In the genomic region with DNA sequence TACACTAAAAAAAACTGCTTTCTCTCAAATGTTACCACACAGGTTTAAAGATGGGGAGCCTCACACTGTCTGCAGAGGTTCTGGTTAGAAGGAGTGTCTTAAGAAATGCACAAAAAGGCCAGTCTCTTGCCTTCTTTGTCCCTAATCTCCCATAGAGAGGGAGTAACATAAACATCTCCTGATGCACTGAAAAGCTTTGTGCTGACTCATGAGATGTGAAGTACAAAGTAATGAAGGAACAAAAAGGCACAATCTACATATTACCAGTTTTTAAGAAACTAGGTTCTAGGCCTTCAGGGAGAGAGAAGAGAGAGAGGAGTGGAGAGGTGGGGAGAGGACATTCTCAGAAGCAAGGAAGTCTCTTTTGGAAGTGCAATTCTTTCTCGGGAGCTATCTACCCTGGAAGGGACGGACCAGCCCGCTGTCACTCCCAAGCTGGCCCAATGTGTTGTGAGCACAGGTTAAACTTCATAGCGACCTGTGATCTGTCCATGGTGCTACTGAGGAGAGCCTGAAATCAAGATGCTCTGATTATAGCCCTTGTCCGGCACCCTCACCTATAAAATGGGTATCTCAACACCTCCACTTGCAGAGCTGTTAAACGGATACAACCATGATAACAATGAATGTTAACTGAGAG, we compare ENCODE assay signal across 15 cellular contexts.
DNase-seq lines count a peak whose midpoint lies in the region; ATAC-seq, FAIRE-seq and TF ChIP-seq lines count a peak whose summit lies in the region.
"Had no signal": no experiment of that assay in that cellular context is flagged by ENCODE, and none has a peak within 500 bp of the region (broad histone marks: within the 10 kb centered on the region; RNA-seq: fewer than 3 reads in every experiment).

No MANE protein-coding gene starts in this region.

- H3K4me1 Mint-ChIP-seq in activated T-helper 2 cell treated with anti-CD3 and anti-CD28 coated beads, Interferon-gamma antibody, Interleukin-2, Interleukin-4, amounts not matched to agents 10 μg/mL and 5 μg/mL and 100 μg/mL, durations not matched to agents 14 hours and 24 hours and 36 hours (ENCODE audit: low read depth), result no peaks in the 10 kb centered on the region
- H3K4me1 Mint-ChIP-seq: activated naive CD4-positive, alpha-beta T cell treated with anti-CD3 and anti-CD28 coated beads, Interleukin-2, amount 50 U/mL, for 24 hours had no signal

- no peaks in the 10 kb centered on the region for H3K9me1 ChIP-seq in K562 (ENCODE audit: control insufficient read depth, insufficient read depth, low read length)

- H3K27ac Mint-ChIP-seq in activated T-helper 2 cell treated with anti-CD3 and anti-CD28 coated beads, Interferon-gamma antibody, Interleukin-2, Interleukin-4, amounts not matched to agents 10 μg/mL and 5 μg/mL and 100 μg/mL, durations not matched to agents 14 hours and 24 hours and 36 hours, result no peak overlapping the region
- H3K27ac Mint-ChIP-seq: activated CD4-positive, alpha-beta memory T cell treated with anti-CD3 and anti-CD28 coated beads for 36 hours; activated naive CD4-positive, alpha-beta T cell treated with anti-CD3 and anti-CD28 coated beads, Interleukin-2, amount 50 U/mL, for 24 hours had no signal

- no peaks in the 10 kb centered on the region for H3K36me3 Mint-ChIP-seq in activated T-helper 2 cell treated with anti-CD3 and anti-CD28 coated beads, Interferon-gamma antibody, Interleukin-2, Interleukin-4, amounts not matched to agents 10 μg/mL and 5 μg/mL and 100 μg/mL, durations not matched to agents 14 hours and 24 hours and 36 hours (ENCODE audit: low read depth)
- H3K36me3 Mint-ChIP-seq: activated CD4-positive, alpha-beta memory T cell treated with anti-CD3 and anti-CD28 coated beads for 36 hours; activated naive CD4-positive, alpha-beta T cell treated with anti-CD3 and anti-CD28 coated beads, Interleukin-2, amount 50 U/mL, for 24 hours had no signal

- intact Hi-C loops in K562 (cut with micrococcal nuclease), result no loop called here
- intact Hi-C loops in activated T-helper 2 cell treated with anti-CD3 and anti-CD28 coated beads, Interferon-gamma antibody, Interleukin-2, Interleukin-4, amounts not matched to agents 10 μg/mL and 5 μg/mL and 100 μg/mL, durations not matched to agents 14 hours and 24 hours and 36 hours (cut with micrococcal nuclease), result no loop called here

- in situ Hi-C loops in K562 (cut with MboI), result no loop called here

- H2AFZ ChIP-seq in K562 (ENCODE audit: low read depth, low read length), result no peak overlapping the region

- no peak for TF ChIP-seq EP300 in A549 (IDR thresholded peaks at IDR 0.05)
- no peak for TF ChIP-seq EP300 in K562 (IDR thresholded peaks at IDR 0.05; ENCODE audit: low read length)

- no peak for FAIRE-seq in A549 (lab: Jason Lieb, UNC)
- no peak for FAIRE-seq in K562 (lab: Jason Lieb, UNC)

- no TSS peak for BruUV-seq in K562 (replicated peaks; lab: Mats Ljungman, UMichigan)

- H3K27me3 ChIP-seq in K562 (ENCODE audit: control insufficient read depth in 2 of 2, insufficient read depth in 2 of 2, low read length in 2 of 2), result no peaks in the 10 kb centered on the region
- H3K27me3 ChIP-seq: sigmoid colon, tibial artery had no signal

- H3K4me3 Mint-ChIP-seq in activated T-helper 2 cell treated with anti-CD3 and anti-CD28 coated beads, Interferon-gamma antibody, Interleukin-2, Interleukin-4, amounts not matched to agents 10 μg/mL and 5 μg/mL and 100 μg/mL, durations not matched to agents 14 hours and 24 hours and 36 hours (ENCODE audit: low read depth), result no peak overlapping the region
- H3K4me3 Mint-ChIP-seq: activated CD4-positive, alpha-beta memory T cell treated with anti-CD3 and anti-CD28 coated beads for 36 hours; activated naive CD4-positive, alpha-beta T cell treated with anti-CD3 and anti-CD28 coated beads, Interleukin-2, amount 50 U/mL, for 24 hours had no signal

- no peaks in the 10 kb centered on the region for H3K9me3 ChIP-seq in A549
- H3K9me3 ChIP-seq in K562 (replicated peaks; ENCODE audit: control insufficient read depth, insufficient read depth, low read depth, low read length), result no peaks in the 10 kb centered on the region
- H3K9me3 ChIP-seq: sigmoid colon, tibial artery had no signal

- TF ChIP-seq POLR2A in A549 (IDR thresholded peaks at IDR 0.05; ENCODE audit: low read length), result no peak
- TF ChIP-seq POLR2A in K562 (conservative IDR thresholded peaks at IDR 0.05), result no peak

- H4K20me1 ChIP-seq in K562 (replicated peaks; ENCODE audit: control insufficient read depth, insufficient read depth, low read length), result no peaks in the 10 kb centered on the region

- TF ChIP-seq RAD21 in A549 (conservative IDR thresholded peaks at IDR 0.05 in 1 of 2, IDR thresholded peaks at IDR 0.05 in 1 of 2) (no peak), K562 (CRISPR knock-in tag; conservative IDR thresholded peaks at IDR 0.05 in 1 of 2, IDR thresholded peaks at IDR 0.05 in 1 of 2) (no peak)

- CTCF ChIA-PET in A549 (lab: Yijun Ruan, JAX) (interaction anchor here (2.2 kb wide), 1 partner anchor 543 kb away, joined by 5 read pairs; no protein-coding TSS in a partner anchor), K562 (lab: Yijun Ruan, JAX; ENCODE audit: low intra/inter-chr PET ratio) (no interaction called here)

- ATAC-seq in A549 (peak in 1 of 2 experiments; percentile 39; a peak in 1 of 6 replicates), K562 (no peak), HG03521 (IDR thresholded peaks at IDR 0.05; ENCODE audit: unreplicated experiment) (no peak)

- H3K4me2 ChIP-seq in A549 (no peak overlapping the region), K562 (ENCODE audit: insufficient read depth, low read length) (no peak overlapping the region)

- H3K27me3 Mint-ChIP-seq in activated T-helper 2 cell treated with anti-CD3 and anti-CD28 coated beads, Interferon-gamma antibody, Interleukin-2, Interleukin-4, amounts not matched to agents 10 μg/mL and 5 μg/mL and 100 μg/mL, durations not matched to agents 14 hours and 24 hours and 36 hours (ENCODE audit: low read depth), result no peaks in the 10 kb centered on the region
- H3K27me3 Mint-ChIP-seq: activated CD4-positive, alpha-beta memory T cell treated with anti-CD3 and anti-CD28 coated beads for 36 hours had no signal

- POLR2A ChIA-PET in A549 (lab: Yijun Ruan, JAX) (no interaction called here), K562 (lab: Yijun Ruan, JAX) (no interaction called here)

- H3K36me3 ChIP-seq in K562 (ENCODE audit: control insufficient read depth, insufficient read depth, low read length), result no peaks in the 10 kb centered on the region
- H3K36me3 ChIP-seq: sigmoid colon, tibial artery had no signal

- 63% methylated on average over 6 of the region's 6 CpGs for WGBS in A549 (ENCODE audit: missing lambda C conversion rate)
- WGBS in K562 (ENCODE audit: insufficient coverage, low coverage, missing lambda C conversion rate), result 1% methylated on average over 6 of the region's 6 CpGs

- H3K79me2 ChIP-seq in K562 (ENCODE audit: control insufficient read depth, insufficient read depth, low read length), result no peaks in the 10 kb centered on the region

- H3K27ac ChIP-seq in A549 (no peak overlapping the region), K562 (ENCODE audit: extremely low read depth, low read depth, low read length) (no peak overlapping the region)
- H3K27ac ChIP-seq: sigmoid colon, tibial artery had no signal

- no peak overlapping the region for H3K4me3 ChIP-seq in A549
- H3K4me3 ChIP-seq in Jurkat, Clone E6-1 (ENCODE audit: low read length), result no peak overlapping the region
- H3K4me3 ChIP-seq in K562, result no peak overlapping the region
- H3K4me3 ChIP-seq: sigmoid colon, tibial artery had no signal

- DNase-seq in A549 (ENCODE audit: low read depth in 1 of 2, low spot score in 1 of 2) (no peak), K562 (ENCODE audit: extremely low read depth in 1 of 4, low spot score in 3 of 4) (no peak), iris pigment epithelial cell (ENCODE audit: low read depth) (peak; percentile 14), ureter (ENCODE audit: low spot score) (no peak), SKM-1 treated with dmso at 0.1 percent for 144 hours (lab: John Stamatoyannopoulos, UW; ENCODE audit: unreplicated experiment) (no peak)
- peak; percentile 12 for DNase-seq in Jurkat, Clone E6-1 (ENCODE audit: low read depth, low spot score)
- no peak for DNase-seq in activated T-helper 2 cell treated with anti-CD3 and anti-CD28 coated beads, Interferon-gamma antibody, Interleukin-2, Interleukin-4, amounts not matched to agents 10 μg/mL and 5 μg/mL and 100 μg/mL, durations not matched to agents 14 hours and 24 hours and 36 hours (ENCODE audit: low spot score)
- DNase-seq: activated CD4-positive, alpha-beta memory T cell treated with anti-CD3 and anti-CD28 coated beads for 36 hours; DMS53; NCI-H146; NCI-H774; sigmoid colon; tibial artery had no signal

- no peak overlapping the region for H3K9ac ChIP-seq in K562 (ENCODE audit: insufficient read depth in 1 of 2, low read depth in 2 of 2, low read length in 2 of 2)

- TF ChIP-seq CTCF in A549 (IDR thresholded peaks at IDR 0.05) (no peak), K562 (IDR thresholded peaks at IDR 0.05 in 2 of 3, conservative IDR thresholded peaks at IDR 0.05 in 1 of 3; ENCODE audit: insufficient read depth in 2 of 3, low read depth in 1 of 3, low read length in 3 of 3) (no peak)

- no peaks in the 10 kb centered on the region for H3K9me3 Mint-ChIP-seq in activated T-helper 2 cell treated with anti-CD3 and anti-CD28 coated beads, Interferon-gamma antibody, Interleukin-2, Interleukin-4, amounts not matched to agents 10 μg/mL and 5 μg/mL and 100 μg/mL, durations not matched to agents 14 hours and 24 hours and 36 hours

- H3K4me1 ChIP-seq in A549 (no peaks in the 10 kb centered on the region), K562 (replicated peaks in 1 of 2; ENCODE audit: control insufficient read depth in 2 of 2, insufficient read depth in 2 of 2, low read length in 2 of 2) (no peaks in the 10 kb centered on the region)
- H3K4me1 ChIP-seq: sigmoid colon, tibial artery had no signal

TF ChIP-seq in K562, 482 proteins besides CTCF, POLR2A, EP300 and RAD21 (continues in another document):
- TF ChIP-seq NFXL1 (CRISPR knock-in tag; IDR thresholded peaks at IDR 0.05), result no peak
- TF ChIP-seq SNRNP70 (optimal IDR thresholded peaks at IDR 0.05; ENCODE audit: low read depth, low read length), result no peak
- TF ChIP-seq, protein P1, sequence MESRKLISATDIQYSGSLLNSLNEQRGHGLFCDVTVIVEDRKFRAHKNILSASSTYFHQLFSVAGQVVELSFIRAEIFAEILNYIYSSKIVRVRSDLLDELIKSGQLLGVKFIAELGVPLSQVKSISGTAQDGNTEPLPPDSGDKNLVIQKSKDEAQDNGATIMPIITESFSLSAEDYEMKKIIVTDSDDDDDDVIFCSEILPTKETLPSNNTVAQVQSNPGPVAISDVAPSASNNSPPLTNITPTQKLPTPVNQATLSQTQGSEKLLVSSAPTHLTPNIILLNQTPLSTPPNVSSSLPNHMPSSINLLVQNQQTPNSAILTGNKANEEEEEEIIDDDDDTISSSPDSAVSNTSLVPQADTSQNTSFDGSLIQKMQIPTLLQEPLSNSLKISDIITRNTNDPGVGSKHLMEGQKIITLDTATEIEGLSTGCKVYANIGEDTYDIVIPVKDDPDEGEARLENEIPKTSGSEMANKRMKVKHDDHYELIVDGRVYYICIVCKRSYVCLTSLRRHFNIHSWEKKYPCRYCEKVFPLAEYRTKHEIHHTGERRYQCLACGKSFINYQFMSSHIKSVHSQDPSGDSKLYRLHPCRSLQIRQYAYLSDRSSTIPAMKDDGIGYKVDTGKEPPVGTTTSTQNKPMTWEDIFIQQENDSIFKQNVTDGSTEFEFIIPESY (CRISPR knock-in tag; IDR thresholded peaks at IDR 0.05), result no peak
- TF ChIP-seq ARNT (IDR thresholded peaks at IDR 0.05), result no peak
- TF ChIP-seq RNF2 (IDR thresholded peaks at IDR 0.05), result no peak

Comparison
In these comparisons a context has a peak if more than half of its experiments do, and no peak if none do; other contexts are left out.
1. DNase-seq: peak in Jurkat, Clone E6-1 (single experiment) and iris pigment epithelial cell (single experiment); none in A549 (0 of 2), K562 (0 of 4), ureter (single experiment), activated T-helper 2 cell treated with anti-CD3 and anti-CD28 coated beads, Interferon-gamma antibody, Interleukin-2, Interleukin-4, amounts not matched to agents 10 μg/mL and 5 μg/mL and 100 μg/mL, durations not matched to agents 14 hours and 24 hours and 36 hours (single experiment) and SKM-1 treated with dmso at 0.1 percent for 144 hours (single experiment).
2. Of the 35 proteins assayed by ChIP-seq in both K562 and A549: peak only in K562: EHMT2; only in A549: none; in both: MAFK and REST; in neither: 32.